Comparison of ENCODE assay signal across 1 cellular context in genomic region chr17:4553669-4554068, GRCh38.
TF ChIP-seq lines count a peak whose summit lies in the region.

No MANE protein-coding gene starts in this region.

TF ChIP-seq in K562, 482 proteins besides CTCF, POLR2A, EP300 and RAD21:
- TF ChIP-seq RBFOX2 (IDR thresholded peaks at IDR 0.05; ENCODE audit: low read depth, low read length) (0 out of 2 replicates have a peak, but pooled peaks have one; percentile 4), NFXL1 (CRISPR knock-in tag; IDR thresholded peaks at IDR 0.05) (no peak)
